18 cellular contexts compared by ENCODE assay signal in the genomic region with DNA sequence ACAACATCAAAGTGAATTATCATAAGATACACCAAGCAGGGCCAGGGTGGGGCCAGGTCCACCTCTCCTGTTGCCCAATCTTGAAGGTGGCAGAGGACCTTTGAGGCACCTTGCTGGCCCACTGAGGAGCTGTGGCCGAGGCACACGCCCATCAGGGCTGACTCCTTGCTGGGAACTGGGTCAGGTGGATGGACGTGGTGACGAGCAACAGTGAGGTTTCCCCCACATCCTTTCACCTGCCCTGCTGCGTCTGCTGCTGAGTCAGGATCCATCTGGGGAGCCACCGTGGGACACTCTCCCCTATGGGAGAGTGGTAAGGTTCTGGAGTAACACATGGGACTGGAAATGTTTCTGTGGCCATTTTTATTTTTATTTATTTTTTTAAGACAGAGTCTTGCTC. TPM values are rescaled to one million over a fixed set of nuclear protein-coding genes. Genes with fewer than 3 reads are reported as not detected.
A peak's percentile ranks its signal among the peaks of the same experiment; 100 is the strongest.
DNase-seq lines count a peak whose midpoint lies in the region; ATAC-seq and TF ChIP-seq lines count a peak whose summit lies in the region.
"Had no signal": no experiment of that assay in that cellular context is flagged by ENCODE, and none has a peak within 500 bp of the region (broad histone marks: within the 10 kb centered on the region; RNA-seq: fewer than 3 reads in every experiment).

No MANE protein-coding gene starts in this region.

- H3K4me1 Mint-ChIP-seq in activated CD8-positive, alpha-beta memory T cell treated with anti-CD3 and anti-CD28 coated beads, Interleukin-2, amount 10 ng/mL, durations not matched to agents 7 days and 5 days, result peaks cover 80% of the 10 kb centered on the region
- peaks cover 42% of the 10 kb centered on the region for H3K4me1 Mint-ChIP-seq in activated naive CD8-positive, alpha-beta T cell (ENCODE audit: low read depth)

- CTCF ChIA-PET in activated CD8-positive, alpha-beta memory T cell treated with anti-CD3 and anti-CD28 coated beads, Interleukin-2, amount 10 ng/mL, durations not matched to agents 7 days and 5 days (lab: Charles Lee), result interaction anchor here (1.0 to 6.5 kb wide), 13 partner anchors 8 to 173 kb away, joined by 3 to 54 read pairs (median 6); partner anchors contain the start of genes FURIN and HDDC3

- H3K4me1 ChIP-seq in hepatocyte (ENCODE audit: insufficient read depth), result no peaks in the 10 kb centered on the region
- H3K4me1 ChIP-seq: esophagus muscularis mucosa had no signal

- H3K36me3 Mint-ChIP-seq in activated CD8-positive, alpha-beta memory T cell treated with anti-CD3 and anti-CD28 coated beads, Interleukin-2, amount 10 ng/mL, durations not matched to agents 7 days and 5 days, result peaks cover 35% of the 10 kb centered on the region
- H3K36me3 Mint-ChIP-seq in activated naive CD8-positive, alpha-beta T cell, result no peaks in the 10 kb centered on the region

- peak overlapping the region; percentile 98 for H3K27ac Mint-ChIP-seq in activated CD8-positive, alpha-beta memory T cell treated with anti-CD3 and anti-CD28 coated beads, Interleukin-2, amount 10 ng/mL, durations not matched to agents 7 days and 5 days
- H3K27ac Mint-ChIP-seq in activated naive CD8-positive, alpha-beta T cell, result peak overlapping the region; percentile 1

- no peak overlapping the region for H3K4me2 ChIP-seq in hepatocyte

- no peak overlapping the region for H2AFZ ChIP-seq in hepatocyte

- no peak overlapping the region for H3K4me3 ChIP-seq in hepatocyte
- H3K4me3 ChIP-seq: esophagus muscularis mucosa had no signal

- no peak overlapping the region for H3K27ac ChIP-seq in hepatocyte
- H3K27ac ChIP-seq: esophagus muscularis mucosa had no signal

- no peaks in the 10 kb centered on the region for H3K9me3 Mint-ChIP-seq in activated CD8-positive, alpha-beta memory T cell treated with anti-CD3 and anti-CD28 coated beads, Interleukin-2, amount 10 ng/mL, durations not matched to agents 7 days and 5 days (ENCODE audit: low read depth)
- H3K9me3 Mint-ChIP-seq in activated naive CD8-positive, alpha-beta T cell (ENCODE audit: low read depth), result no peaks in the 10 kb centered on the region

- no peaks in the 10 kb centered on the region for H4K20me1 ChIP-seq in hepatocyte (ENCODE audit: insufficient read depth, poor library complexity, severe bottlenecking)

- peak; percentile 85 for DNase-seq in activated CD8-positive, alpha-beta memory T cell treated with anti-CD3 and anti-CD28 coated beads, Interleukin-2, amount 10 ng/mL, durations not matched to agents 7 days and 5 days
- no peak for DNase-seq in activated CD8-positive, alpha-beta memory T cell treated with anti-CD3 and anti-CD28 coated beads for 24 hours
- peak; percentile 37 for DNase-seq in T-helper 9 cell
- peak; percentile 73 for DNase-seq in stimulated activated CD8-positive, alpha-beta memory T cell treated with anti-CD3 and anti-CD28 coated beads, Interleukin-4, amount 100 ng/mL, for 48 hours
- DNase-seq in hepatocyte (ENCODE audit: low spot score), result no peak
- DNase-seq in AML-193 (lab: John Stamatoyannopoulos, UW), result no peak
- DNase-seq: 8988T; activated CD4-positive, CD25-positive, alpha-beta regulatory T cell treated with anti-CD3 and anti-CD28 coated beads, Interleukin-2, amount 50 U/mL, for 72 hours; amygdala; head of caudate nucleus; KG1; NCI-H1417 treated with DMSO at 0.1 percent for 48 hours; NCI-H446 treated with DMSO at 0.1 percent for 48 hours; OCI-M1; stimulated activated CD4-positive, alpha-beta T cell treated with anti-CD3 and anti-CD28 coated beads, Interleukin-2, amount 100 ng/mL, for 24 hours had no signal

- no peaks in the 10 kb centered on the region for H3K9me2 ChIP-seq in hepatocyte (replicated peaks; ENCODE audit: insufficient read depth)

- H3K27me3 Mint-ChIP-seq in activated CD8-positive, alpha-beta memory T cell treated with anti-CD3 and anti-CD28 coated beads, Interleukin-2, amount 10 ng/mL, durations not matched to agents 7 days and 5 days, result no peaks in the 10 kb centered on the region
- H3K27me3 Mint-ChIP-seq in activated naive CD8-positive, alpha-beta T cell, result no peaks in the 10 kb centered on the region

- no peaks in the 10 kb centered on the region for H3K36me3 ChIP-seq in hepatocyte (replicated peaks; ENCODE audit: insufficient read depth, low read depth)
- H3K36me3 ChIP-seq: esophagus muscularis mucosa had no signal

- peak overlapping the region; percentile 60 for H3K4me3 Mint-ChIP-seq in activated CD8-positive, alpha-beta memory T cell treated with anti-CD3 and anti-CD28 coated beads, Interleukin-2, amount 10 ng/mL, durations not matched to agents 7 days and 5 days
- peak overlapping the region; percentile 69 for H3K4me3 Mint-ChIP-seq in activated naive CD8-positive, alpha-beta T cell

- no peaks in the 10 kb centered on the region for H3K9me3 ChIP-seq in hepatocyte (ENCODE audit: low read depth)
- H3K9me3 ChIP-seq: esophagus muscularis mucosa had no signal

- peak; percentile 37 for ATAC-seq in activated CD8-positive, alpha-beta memory T cell treated with anti-CD3 and anti-CD28 coated beads, Interleukin-2, amount 10 ng/mL, durations not matched to agents 7 days and 5 days
- ATAC-seq in GM19328 (IDR thresholded peaks at IDR 0.05; ENCODE audit: unreplicated experiment), result no peak

- no peak for TF ChIP-seq CTCF in hepatocyte (IDR thresholded peaks at IDR 0.05; ENCODE audit: poor library complexity)

- 86% methylated on average over 6 of the region's 6 CpGs for WGBS in hepatocyte (ENCODE audit: low lambda C conversion rate, missing lambda C conversion rate)

- H3K27me3 ChIP-seq in hepatocyte, result no peaks in the 10 kb centered on the region
- H3K27me3 ChIP-seq: esophagus muscularis mucosa had no signal

- no peaks in the 10 kb centered on the region for H3K79me2 ChIP-seq in hepatocyte

RNA-seq across cellular contexts. Expression of gene FURIN, which starts 17.3 kb away (rescaled TPM):
- total RNA-seq in activated CD8-positive, alpha-beta memory T cell treated with anti-CD3 and anti-CD28 coated beads, Interleukin-2, amount 10 ng/mL, durations not matched to agents 7 days and 5 days, result 100 to 1,000 TPM; 487 to 625 TPM
- total RNA-seq in hepatocyte, result 62.6 and 67.9 TPM in 2 replicates
- 84.6 and 98.9 TPM in 2 replicates for polyA plus RNA-seq in hepatocyte

RNA-seq across cellular contexts. Expression of gene FES, which starts 33.2 kb away (rescaled TPM):
- total RNA-seq in activated CD8-positive, alpha-beta memory T cell treated with anti-CD3 and anti-CD28 coated beads, Interleukin-2, amount 10 ng/mL, durations not matched to agents 7 days and 5 days, result 10 to 100 TPM; 55.7 to 61.2 TPM
- 5.7 and 13.5 TPM in 2 replicates for total RNA-seq in hepatocyte
- polyA plus RNA-seq in hepatocyte, result 7.3 and 11.0 TPM in 2 replicates

RNA-seq across cellular contexts. Expression of gene MAN2A2, which starts 52.0 kb away (rescaled TPM):
- 100 to 1,000 TPM; 174 to 183 TPM for total RNA-seq in activated CD8-positive, alpha-beta memory T cell treated with anti-CD3 and anti-CD28 coated beads, Interleukin-2, amount 10 ng/mL, durations not matched to agents 7 days and 5 days
- total RNA-seq in hepatocyte, result 8.3 and 11.2 TPM in 2 replicates
- 32.7 and 44.5 TPM in 2 replicates for polyA plus RNA-seq in hepatocyte

Comparison
In these comparisons a context has a peak if more than half of its experiments do, and no peak if none do; other contexts are left out.
1. DNase-seq: peak in activated CD8-positive, alpha-beta memory T cell treated with anti-CD3 and anti-CD28 coated beads, Interleukin-2, amount 10 ng/mL, durations not matched to agents 7 days and 5 days (single experiment), T-helper 9 cell (single experiment) and stimulated activated CD8-positive, alpha-beta memory T cell treated with anti-CD3 and anti-CD28 coated beads, Interleukin-4, amount 100 ng/mL, for 48 hours (single experiment); none in activated CD8-positive, alpha-beta memory T cell treated with anti-CD3 and anti-CD28 coated beads for 24 hours (single experiment), hepatocyte (single experiment) and AML-193 (0 of 2).
2. RNA of gene MAN2A2, which starts 52.0 kb away (total RNA-seq): 174 to 183 TPM in activated CD8-positive, alpha-beta memory T cell treated with anti-CD3 and anti-CD28 coated beads, Interleukin-2, amount 10 ng/mL, durations not matched to agents 7 days and 5 days; 8.3 to 11.2 TPM in hepatocyte; every median in the first group is over 10 times any median in the second.